Comparison of ENCODE assay signal across 8 cellular contexts in genomic region chr15:34342737-34343575, GRCh38. TPM values are rescaled to one million over a fixed set of nuclear protein-coding genes. Genes with fewer than 3 reads are reported as not detected.
DNase-seq lines count a peak whose midpoint lies in the region; ATAC-seq and TF ChIP-seq lines count a peak whose summit lies in the region.

NOP10 (minus strand) TSS chr15:34343136; CDS start chr15:34343073, 63 bp downstream.
NUTM1 (plus strand) TSS chr15:34343315; CDS start chr15:34343697, 382 bp downstream.

- H3K27me3 Mint-ChIP-seq in T-helper 17 cell: peaks cover under 1% of the 10 kb centered on the region

- H3K9me3 ChIP-seq in T-helper 17 cell (ENCODE audit: control insufficient read depth, low read length, poor library complexity, severe bottlenecking): no peaks in the 10 kb centered on the region

- peak; percentile 94 for ATAC-seq in HG02885 (IDR thresholded peaks at IDR 0.05; ENCODE audit: poor library complexity, unreplicated experiment)
- peak; percentile 90 for ATAC-seq in T-helper 17 cell

- peaks cover 2% of the 10 kb centered on the region for H3K36me3 Mint-ChIP-seq in T-helper 17 cell (ENCODE audit: low read depth)

- H3K4me3 Mint-ChIP-seq in T-helper 17 cell: no peak within 1 kb of the TSS

- peak; percentile 86 for DNase-seq in NCI-H1694 treated with DMSO at 0.1 percent for 48 hours (lab: John Stamatoyannopoulos, UW)
- peak; percentile 85 to 94 (median 89) for DNase-seq in T-helper 17 cell
- DNase-seq in anterior cingulate cortex (lab: John Stamatoyannopoulos, UW): peak in 57 of 58 donors; percentile 19 to 94 (median 86)
- peak; percentile 80 for DNase-seq in hepatic stellate cell (ENCODE audit: low spot score)
- DNase-seq in renal cortical epithelial cell (ENCODE audit: low read depth): peak; percentile 91
- no peak for DNase-seq in GM19240 (ENCODE audit: insufficient read length, low spot score)

- peak; percentile 90 for TF ChIP-seq POLR2A in GM15510 (IDR thresholded peaks at IDR 0.05; ENCODE audit: borderline replicate concordance, extremely low read depth, insufficient read length)

- peak within 1 kb of the TSS; percentile 14 for H3K27ac Mint-ChIP-seq in T-helper 17 cell

- H3K4me1 Mint-ChIP-seq in T-helper 17 cell: peaks cover 13% of the 10 kb centered on the region

RNA-seq across cellular contexts. Expression of gene NOP10, which starts in this region (rescaled TPM):
- total RNA-seq in T-helper 17 cell (10 to 100 TPM; 40.8 to 52.8 TPM), renal cortical epithelial cell (147 and 242 TPM in 2 replicates)

RNA-seq across cellular contexts. Expression of gene NUTM1, which starts in this region (rescaled TPM):
- total RNA-seq in T-helper 17 cell (not detected), renal cortical epithelial cell (not detected in 2 replicates)
